In the genomic region with DNA sequence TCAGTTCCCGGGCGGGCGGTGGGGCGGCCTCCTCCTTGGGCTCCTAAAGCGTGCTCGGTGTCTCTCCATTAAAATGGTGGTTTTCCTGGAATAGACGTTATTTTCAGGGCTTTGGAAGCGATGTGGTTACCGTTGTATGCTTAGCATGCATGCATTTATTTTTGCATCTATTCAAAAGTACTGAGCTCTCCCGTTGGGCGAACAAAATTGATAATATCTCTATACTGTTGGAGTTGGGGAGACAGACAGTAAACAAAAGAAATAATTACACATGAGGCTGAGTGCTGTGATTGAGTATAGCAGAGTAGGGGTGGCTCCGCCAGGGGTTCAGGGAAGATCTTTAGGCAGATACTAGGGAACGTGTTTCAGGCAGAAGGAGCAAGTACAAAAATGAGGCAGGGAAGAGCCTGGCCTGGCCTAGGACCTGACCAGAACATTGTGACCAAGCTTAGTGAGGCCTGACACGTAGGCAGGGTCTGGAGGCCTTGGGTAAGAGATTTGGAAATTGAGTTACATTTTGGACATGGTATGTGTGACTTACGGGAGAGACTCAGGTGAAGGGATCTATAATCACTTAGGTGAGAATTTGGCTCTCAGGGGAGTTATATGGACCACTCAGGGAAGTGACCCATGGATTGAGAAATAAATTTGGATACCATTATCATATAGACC, we compare ENCODE assay signal across 2 cellular contexts.
TF ChIP-seq lines count a peak whose summit lies in the region.

No MANE protein-coding gene starts in this region.

TF ChIP-seq in HCT116, 20 proteins besides CTCF, POLR2A, EP300 and RAD21:
- TF ChIP-seq SIN3A (IDR thresholded peaks at IDR 0.05; ENCODE audit: low read depth) (0 out of 2 replicates have a peak, but pooled peaks have one; percentile 9), JUND (IDR thresholded peaks at IDR 0.05) (no peak), YY1 (IDR thresholded peaks at IDR 0.05; ENCODE audit: extremely low read depth, insufficient replicate concordance, low read depth, low read length) (no peak), ELF1 (IDR thresholded peaks at IDR 0.05; ENCODE audit: borderline replicate concordance, low read depth) (no peak), EGR1 (IDR thresholded peaks at IDR 0.05; ENCODE audit: low read depth) (no peak)

TF ChIP-seq in HepG2, 621 proteins besides CTCF, POLR2A, EP300 and RAD21 (continues in another document):
- peak; percentile 84 for TF ChIP-seq TAF1 (CRISPR knock-in tag; IDR thresholded peaks at IDR 0.05)
- TF ChIP-seq HOXA3 (CRISPR knock-in tag; IDR thresholded peaks at IDR 0.05): peak; percentile 21; the same call in 1 of the 2 replicates
- 0 out of 2 replicates have a peak, but pooled peaks have one; percentile 11 for TF ChIP-seq THYN1 (CRISPR knock-in tag; IDR thresholded peaks at IDR 0.05; ENCODE audit: borderline replicate concordance, low read depth)
- TF ChIP-seq ZBTB14 (CRISPR knock-in tag; IDR thresholded peaks at IDR 0.05): 0 out of 2 replicates have a peak, but pooled peaks have one; percentile 19
- TF ChIP-seq ZFP90 (CRISPR knock-in tag; IDR thresholded peaks at IDR 0.05; ENCODE audit: borderline replicate concordance): 0 out of 2 replicates have a peak, but pooled peaks have one; percentile 17
- 0 out of 2 replicates have a peak, but pooled peaks have one; percentile 12 for TF ChIP-seq PAX8 (CRISPR knock-in tag; IDR thresholded peaks at IDR 0.05; ENCODE audit: borderline replicate concordance)
- TF ChIP-seq BRD4 (CRISPR knock-in tag; IDR thresholded peaks at IDR 0.05): 0 out of 2 replicates have a peak, but pooled peaks have one; percentile 40
- 0 out of 2 replicates have a peak, but pooled peaks have one; percentile 24 for TF ChIP-seq KDM3A (CRISPR knock-in tag; IDR thresholded peaks at IDR 0.05; ENCODE audit: low read depth)
- 0 out of 2 replicates have a peak, but pooled peaks have one; percentile 28 for TF ChIP-seq ZC3H4 (CRISPR knock-in tag; IDR thresholded peaks at IDR 0.05; ENCODE audit: borderline replicate concordance)
- peak; percentile 32; the same call in 1 of the 2 replicates for TF ChIP-seq KLF11 (CRISPR knock-in tag; IDR thresholded peaks at IDR 0.05)
- TF ChIP-seq, protein P1, sequence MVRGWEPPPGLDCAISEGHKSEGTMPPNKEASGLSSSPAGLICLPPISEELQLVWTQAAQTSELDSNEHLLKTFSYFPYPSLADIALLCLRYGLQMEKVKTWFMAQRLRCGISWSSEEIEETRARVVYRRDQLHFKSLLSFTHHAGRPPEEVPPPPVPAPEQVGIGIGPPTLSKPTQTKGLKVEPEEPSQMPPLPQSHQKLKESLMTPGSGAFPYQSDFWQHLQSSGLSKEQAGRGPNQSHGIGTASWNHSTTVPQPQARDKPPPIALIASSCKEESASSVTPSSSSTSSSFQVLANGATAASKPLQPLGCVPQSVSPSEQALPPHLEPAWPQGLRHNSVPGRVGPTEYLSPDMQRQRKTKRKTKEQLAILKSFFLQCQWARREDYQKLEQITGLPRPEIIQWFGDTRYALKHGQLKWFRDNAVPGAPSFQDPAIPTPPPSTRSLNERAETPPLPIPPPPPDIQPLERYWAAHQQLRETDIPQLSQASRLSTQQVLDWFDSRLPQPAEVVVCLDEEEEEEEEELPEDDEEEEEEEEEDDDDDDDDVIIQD (CRISPR knock-in tag; IDR thresholded peaks at IDR 0.05; ENCODE audit: low read depth): 0 out of 2 replicates have a peak, but pooled peaks have one; percentile 7
- peak; percentile 6; the same call in 1 of the 2 replicates for TF ChIP-seq ZNF780A (CRISPR knock-in tag; IDR thresholded peaks at IDR 0.05)
- TF ChIP-seq SAFB2 (CRISPR knock-in tag; IDR thresholded peaks at IDR 0.05; ENCODE audit: borderline replicate concordance, low read depth): peak; percentile 51; the same call in 1 of the 2 replicates
- TF ChIP-seq, protein P2, sequence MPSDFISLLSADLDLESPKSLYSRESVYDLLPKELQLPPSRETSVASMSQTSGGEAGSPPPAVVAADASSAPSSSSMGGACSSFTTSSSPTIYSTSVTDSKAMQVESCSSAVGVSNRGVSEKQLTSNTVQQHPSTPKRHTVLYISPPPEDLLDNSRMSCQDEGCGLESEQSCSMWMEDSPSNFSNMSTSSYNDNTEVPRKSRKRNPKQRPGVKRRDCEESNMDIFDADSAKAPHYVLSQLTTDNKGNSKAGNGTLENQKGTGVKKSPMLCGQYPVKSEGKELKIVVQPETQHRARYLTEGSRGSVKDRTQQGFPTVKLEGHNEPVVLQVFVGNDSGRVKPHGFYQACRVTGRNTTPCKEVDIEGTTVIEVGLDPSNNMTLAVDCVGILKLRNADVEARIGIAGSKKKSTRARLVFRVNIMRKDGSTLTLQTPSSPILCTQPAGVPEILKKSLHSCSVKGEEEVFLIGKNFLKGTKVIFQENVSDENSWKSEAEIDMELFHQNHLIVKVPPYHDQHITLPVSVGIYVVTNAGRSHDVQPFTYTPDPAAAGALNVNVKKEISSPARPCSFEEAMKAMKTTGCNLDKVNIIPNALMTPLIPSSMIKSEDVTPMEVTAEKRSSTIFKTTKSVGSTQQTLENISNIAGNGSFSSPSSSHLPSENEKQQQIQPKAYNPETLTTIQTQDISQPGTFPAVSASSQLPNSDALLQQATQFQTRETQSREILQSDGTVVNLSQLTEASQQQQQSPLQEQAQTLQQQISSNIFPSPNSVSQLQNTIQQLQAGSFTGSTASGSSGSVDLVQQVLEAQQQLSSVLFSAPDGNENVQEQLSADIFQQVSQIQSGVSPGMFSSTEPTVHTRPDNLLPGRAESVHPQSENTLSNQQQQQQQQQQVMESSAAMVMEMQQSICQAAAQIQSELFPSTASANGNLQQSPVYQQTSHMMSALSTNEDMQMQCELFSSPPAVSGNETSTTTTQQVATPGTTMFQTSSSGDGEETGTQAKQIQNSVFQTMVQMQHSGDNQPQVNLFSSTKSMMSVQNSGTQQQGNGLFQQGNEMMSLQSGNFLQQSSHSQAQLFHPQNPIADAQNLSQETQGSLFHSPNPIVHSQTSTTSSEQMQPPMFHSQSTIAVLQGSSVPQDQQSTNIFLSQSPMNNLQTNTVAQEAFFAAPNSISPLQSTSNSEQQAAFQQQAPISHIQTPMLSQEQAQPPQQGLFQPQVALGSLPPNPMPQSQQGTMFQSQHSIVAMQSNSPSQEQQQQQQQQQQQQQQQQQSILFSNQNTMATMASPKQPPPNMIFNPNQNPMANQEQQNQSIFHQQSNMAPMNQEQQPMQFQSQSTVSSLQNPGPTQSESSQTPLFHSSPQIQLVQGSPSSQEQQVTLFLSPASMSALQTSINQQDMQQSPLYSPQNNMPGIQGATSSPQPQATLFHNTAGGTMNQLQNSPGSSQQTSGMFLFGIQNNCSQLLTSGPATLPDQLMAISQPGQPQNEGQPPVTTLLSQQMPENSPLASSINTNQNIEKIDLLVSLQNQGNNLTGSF (CRISPR knock-in tag; IDR thresholded peaks at IDR 0.05): peak; percentile 13; the same call in 1 of the 2 replicates
- TF ChIP-seq PHF8 (CRISPR knock-in tag; IDR thresholded peaks at IDR 0.05): peak; percentile 56
- peak; percentile 15; the same call in 1 of the 2 replicates for TF ChIP-seq GTF3A (CRISPR knock-in tag; conservative IDR thresholded peaks at IDR 0.05)
- 0 out of 2 replicates have a peak, but pooled peaks have one; percentile 53 for TF ChIP-seq STAT6 (CRISPR knock-in tag; IDR thresholded peaks at IDR 0.05; ENCODE audit: borderline replicate concordance)
- TF ChIP-seq, protein P3, sequence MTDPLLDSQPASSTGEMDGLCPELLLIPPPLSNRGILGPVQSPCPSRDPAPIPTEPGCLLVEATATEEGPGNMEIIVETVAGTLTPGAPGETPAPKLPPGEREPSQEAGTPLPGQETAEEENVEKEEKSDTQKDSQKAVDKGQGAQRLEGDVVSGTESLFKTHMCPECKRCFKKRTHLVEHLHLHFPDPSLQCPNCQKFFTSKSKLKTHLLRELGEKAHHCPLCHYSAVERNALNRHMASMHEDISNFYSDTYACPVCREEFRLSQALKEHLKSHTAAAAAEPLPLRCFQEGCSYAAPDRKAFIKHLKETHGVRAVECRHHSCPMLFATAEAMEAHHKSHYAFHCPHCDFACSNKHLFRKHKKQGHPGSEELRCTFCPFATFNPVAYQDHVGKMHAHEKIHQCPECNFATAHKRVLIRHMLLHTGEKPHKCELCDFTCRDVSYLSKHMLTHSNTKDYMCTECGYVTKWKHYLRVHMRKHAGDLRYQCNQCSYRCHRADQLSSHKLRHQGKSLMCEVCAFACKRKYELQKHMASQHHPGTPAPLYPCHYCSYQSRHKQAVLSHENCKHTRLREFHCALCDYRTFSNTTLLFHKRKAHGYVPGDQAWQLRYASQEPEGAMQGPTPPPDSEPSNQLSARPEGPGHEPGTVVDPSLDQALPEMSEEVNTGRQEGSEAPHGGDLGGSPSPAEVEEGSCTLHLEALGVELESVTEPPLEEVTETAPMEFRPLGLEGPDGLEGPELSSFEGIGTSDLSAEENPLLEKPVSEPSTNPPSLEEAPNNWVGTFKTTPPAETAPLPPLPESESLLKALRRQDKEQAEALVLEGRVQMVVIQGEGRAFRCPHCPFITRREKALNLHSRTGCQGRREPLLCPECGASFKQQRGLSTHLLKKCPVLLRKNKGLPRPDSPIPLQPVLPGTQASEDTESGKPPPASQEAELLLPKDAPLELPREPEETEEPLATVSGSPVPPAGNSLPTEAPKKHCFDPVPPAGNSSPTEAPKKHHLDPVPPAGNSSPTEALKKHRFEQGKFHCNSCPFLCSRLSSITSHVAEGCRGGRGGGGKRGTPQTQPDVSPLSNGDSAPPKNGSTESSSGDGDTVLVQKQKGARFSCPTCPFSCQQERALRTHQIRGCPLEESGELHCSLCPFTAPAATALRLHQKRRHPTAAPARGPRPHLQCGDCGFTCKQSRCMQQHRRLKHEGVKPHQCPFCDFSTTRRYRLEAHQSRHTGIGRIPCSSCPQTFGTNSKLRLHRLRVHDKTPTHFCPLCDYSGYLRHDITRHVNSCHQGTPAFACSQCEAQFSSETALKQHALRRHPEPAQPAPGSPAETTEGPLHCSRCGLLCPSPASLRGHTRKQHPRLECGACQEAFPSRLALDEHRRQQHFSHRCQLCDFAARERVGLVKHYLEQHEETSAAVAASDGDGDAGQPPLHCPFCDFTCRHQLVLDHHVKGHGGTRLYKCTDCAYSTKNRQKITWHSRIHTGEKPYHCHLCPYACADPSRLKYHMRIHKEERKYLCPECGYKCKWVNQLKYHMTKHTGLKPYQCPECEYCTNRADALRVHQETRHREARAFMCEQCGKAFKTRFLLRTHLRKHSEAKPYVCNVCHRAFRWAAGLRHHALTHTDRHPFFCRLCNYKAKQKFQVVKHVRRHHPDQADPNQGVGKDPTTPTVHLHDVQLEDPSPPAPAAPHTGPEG (CRISPR knock-in tag; IDR thresholded peaks at IDR 0.05): peak; percentile 99; the same call in 1 of the 2 replicates
- TF ChIP-seq, protein P4, sequence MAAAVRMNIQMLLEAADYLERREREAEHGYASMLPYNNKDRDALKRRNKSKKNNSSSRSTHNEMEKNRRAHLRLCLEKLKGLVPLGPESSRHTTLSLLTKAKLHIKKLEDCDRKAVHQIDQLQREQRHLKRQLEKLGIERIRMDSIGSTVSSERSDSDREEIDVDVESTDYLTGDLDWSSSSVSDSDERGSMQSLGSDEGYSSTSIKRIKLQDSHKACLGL (CRISPR knock-in tag; IDR thresholded peaks at IDR 0.05): no peak; the same call in 1 of the 2 replicates
- TF ChIP-seq MXD4 (CRISPR knock-in tag; IDR thresholded peaks at IDR 0.05): peak; percentile 37; the same call in 1 of the 2 replicates
- no peak for TF ChIP-seq CSRNP2 (CRISPR knock-in tag; conservative IDR thresholded peaks at IDR 0.05; ENCODE audit: low read depth)
- peak; percentile 72; the same call in 1 of the 2 replicates for TF ChIP-seq ZNF256 (CRISPR knock-in tag; conservative IDR thresholded peaks at IDR 0.05)
- 0 out of 2 replicates have a peak, but pooled peaks have one; percentile 44 for TF ChIP-seq MTERF4 (CRISPR knock-in tag; IDR thresholded peaks at IDR 0.05)
- no peak for TF ChIP-seq NFIB (CRISPR knock-in tag; IDR thresholded peaks at IDR 0.05; ENCODE audit: borderline replicate concordance)
- 0 out of 2 replicates have a peak, but pooled peaks have one; percentile 5 for TF ChIP-seq ELF3 (CRISPR knock-in tag; IDR thresholded peaks at IDR 0.05)
- TF ChIP-seq FIP1L1 (IDR thresholded peaks at IDR 0.05; ENCODE audit: borderline replicate concordance, insufficient read depth, low read depth, low read length): no peak
